Comparison of ENCODE assay signal across 1 cellular context in the genomic region with DNA sequence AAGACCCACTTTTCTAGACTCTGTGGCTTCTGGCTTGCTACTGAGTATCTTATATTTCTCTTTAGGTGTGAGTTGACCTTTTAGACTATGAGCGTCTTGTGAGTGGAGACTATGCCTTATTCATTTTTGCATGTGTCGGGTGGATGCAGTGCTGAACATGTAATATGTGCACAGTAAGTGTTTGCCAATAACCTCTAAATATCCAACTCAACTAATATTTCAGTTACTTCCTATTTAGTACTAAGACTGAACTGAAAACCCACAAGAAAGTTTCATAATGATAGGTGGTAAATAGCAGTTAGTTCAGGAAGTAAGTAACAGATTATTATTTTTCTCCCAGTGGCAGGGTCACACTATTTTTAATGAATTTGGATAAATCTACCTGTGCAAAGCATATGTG.
TF ChIP-seq lines count a peak whose summit lies in the region.

No MANE protein-coding gene starts in this region.

TF ChIP-seq in GM12878, 131 proteins besides CTCF, POLR2A, EP300 and RAD21 (continued from another document):
- TF ChIP-seq DPF2 (IDR thresholded peaks at IDR 0.05): no peak
